Comparison of ENCODE assay signal across 1 cellular context in genomic region chr5:10601246-10602030, GRCh38.
A peak's percentile ranks its signal among the peaks of the same experiment; 100 is the strongest.
TF ChIP-seq lines count a peak whose summit lies in the region.

No MANE protein-coding gene starts in this region.

TF ChIP-seq in HEK293, 187 proteins besides CTCF, POLR2A, EP300 and RAD21 (continued from another document and continues in another):
- TF ChIP-seq ZNF488 (tag by site-specific recombination; IDR thresholded peaks at IDR 0.05) (no peak), ZSCAN23 (tag by site-specific recombination; IDR thresholded peaks at IDR 0.05) (peak; percentile 95), ZNF473 (tag by site-specific recombination; IDR thresholded peaks at IDR 0.05) (peak; percentile 97), ZNF580 (tag by site-specific recombination; IDR thresholded peaks at IDR 0.05) (peak; percentile 85), ZNF112 (tag by site-specific recombination; IDR thresholded peaks at IDR 0.05) (no peak; the same call in none of the 2 replicates), ZNF670 (tag by site-specific recombination; IDR thresholded peaks at IDR 0.05; ENCODE audit: low read depth) (no peak), SP2 (tag by site-specific recombination; IDR thresholded peaks at IDR 0.05) (peak; percentile 82), ZSCAN16 (tag by site-specific recombination; IDR thresholded peaks at IDR 0.05) (no peak), ZBTB8A (tag by site-specific recombination; IDR thresholded peaks at IDR 0.05) (peak; percentile 94), KLF16 (tag by site-specific recombination; IDR thresholded peaks at IDR 0.05) (no peak; the same call in 1 of the 2 replicates), ZNF138 (tag by site-specific recombination; IDR thresholded peaks at IDR 0.05; ENCODE audit: borderline replicate concordance) (no peak), REST (tag by site-specific recombination; IDR thresholded peaks at IDR 0.05) (peak; percentile 18; the same call in 1 of the 2 replicates), ZNF335 (tag by site-specific recombination; conservative IDR thresholded peaks at IDR 0.05) (peak; percentile 63), ZNF530 (tag by site-specific recombination; IDR thresholded peaks at IDR 0.05; ENCODE audit: low read depth) (no peak), KLF10 (tag by site-specific recombination; IDR thresholded peaks at IDR 0.05) (peak; percentile 98), SCRT1 (tag by site-specific recombination; IDR thresholded peaks at IDR 0.05; ENCODE audit: borderline replicate concordance) (no peak), WT1 (tag by site-specific recombination; IDR thresholded peaks at IDR 0.05) (peak; percentile 97), PRDM2 (tag by site-specific recombination; IDR thresholded peaks at IDR 0.05; ENCODE audit: borderline replicate concordance) (no peak), ZNF626 (tag by site-specific recombination; IDR thresholded peaks at IDR 0.05) (peak; percentile 95), ZNF48 (tag by site-specific recombination; IDR thresholded peaks at IDR 0.05) (no peak), ZNF175 (tag by site-specific recombination; IDR thresholded peaks at IDR 0.05) (no peak), ZNF544 (tag by site-specific recombination; IDR thresholded peaks at IDR 0.05) (peak; percentile 100), ZNF768 (tag by site-specific recombination; IDR thresholded peaks at IDR 0.05) (no peak; the same call in 1 of the 2 replicates), BCL11A (tag by site-specific recombination; IDR thresholded peaks at IDR 0.05; ENCODE audit: low read depth) (peak; percentile 97), ZNF341 (tag by site-specific recombination; IDR thresholded peaks at IDR 0.05; ENCODE audit: low read depth) (peak; percentile 89), ZNF596 (tag by site-specific recombination; IDR thresholded peaks at IDR 0.05) (peak; percentile 65; the same call in 1 of the 2 replicates), GLI4 (tag by site-specific recombination; IDR thresholded peaks at IDR 0.05) (peak; percentile 93; the same call in 1 of the 2 replicates), ZNF423 (tag by site-specific recombination; IDR thresholded peaks at IDR 0.05) (peak; percentile 65), ZNF843 (tag by site-specific recombination; IDR thresholded peaks at IDR 0.05) (peak; percentile 93), FEZF1 (tag by site-specific recombination; IDR thresholded peaks at IDR 0.05) (peak; percentile 88), ZBTB17 (tag by site-specific recombination; IDR thresholded peaks at IDR 0.05) (peak; percentile 99), ZNF366 (tag by site-specific recombination; conservative IDR thresholded peaks at IDR 0.05) (peak; percentile 100), ZNF561 (tag by site-specific recombination; IDR thresholded peaks at IDR 0.05; ENCODE audit: borderline replicate concordance) (peak; percentile 100), ZNF585B (tag by site-specific recombination; IDR thresholded peaks at IDR 0.05) (no peak), GFI1B (tag by site-specific recombination; IDR thresholded peaks at IDR 0.05) (peak; percentile 87), ZNF19 (tag by site-specific recombination; IDR thresholded peaks at IDR 0.05; ENCODE audit: low read depth) (peak; percentile 31; the same call in 1 of the 2 replicates), ZNF624 (tag by site-specific recombination; IDR thresholded peaks at IDR 0.05) (peak; percentile 98), ZFP41 (tag by site-specific recombination; IDR thresholded peaks at IDR 0.05; ENCODE audit: borderline replicate concordance) (no peak), YY2 (tag by site-specific recombination; IDR thresholded peaks at IDR 0.05) (peak; percentile 83), ZNF654 (tag by site-specific recombination; IDR thresholded peaks at IDR 0.05; ENCODE audit: low read depth) (no peak), ZNF600 (tag by site-specific recombination; IDR thresholded peaks at IDR 0.05) (peak; percentile 83), ZNF701 (tag by site-specific recombination; IDR thresholded peaks at IDR 0.05) (no peak; the same call in 1 of the 2 replicates)
- TF ChIP-seq, protein P1, sequence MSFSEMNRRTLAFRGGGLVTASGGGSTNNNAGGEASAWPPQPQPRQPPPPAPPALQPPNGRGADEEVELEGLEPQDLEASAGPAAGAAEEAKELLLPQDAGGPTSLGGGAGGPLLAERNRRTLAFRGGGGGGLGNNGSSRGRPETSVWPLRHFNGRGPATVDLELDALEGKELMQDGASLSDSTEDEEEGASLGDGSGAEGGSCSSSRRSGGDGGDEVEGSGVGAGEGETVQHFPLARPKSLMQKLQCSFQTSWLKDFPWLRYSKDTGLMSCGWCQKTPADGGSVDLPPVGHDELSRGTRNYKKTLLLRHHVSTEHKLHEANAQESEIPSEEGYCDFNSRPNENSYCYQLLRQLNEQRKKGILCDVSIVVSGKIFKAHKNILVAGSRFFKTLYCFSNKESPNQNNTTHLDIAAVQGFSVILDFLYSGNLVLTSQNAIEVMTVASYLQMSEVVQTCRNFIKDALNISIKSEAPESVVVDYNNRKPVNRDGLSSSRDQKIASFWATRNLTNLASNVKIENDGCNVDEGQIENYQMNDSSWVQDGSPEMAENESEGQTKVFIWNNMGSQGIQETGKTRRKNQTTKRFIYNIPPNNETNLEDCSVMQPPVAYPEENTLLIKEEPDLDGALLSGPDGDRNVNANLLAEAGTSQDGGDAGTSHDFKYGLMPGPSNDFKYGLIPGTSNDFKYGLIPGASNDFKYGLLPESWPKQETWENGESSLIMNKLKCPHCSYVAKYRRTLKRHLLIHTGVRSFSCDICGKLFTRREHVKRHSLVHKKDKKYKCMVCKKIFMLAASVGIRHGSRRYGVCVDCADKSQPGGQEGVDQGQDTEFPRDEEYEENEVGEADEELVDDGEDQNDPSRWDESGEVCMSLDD (tag by site-specific recombination; IDR thresholded peaks at IDR 0.05): peak; percentile 45
- TF ChIP-seq, protein P2, sequence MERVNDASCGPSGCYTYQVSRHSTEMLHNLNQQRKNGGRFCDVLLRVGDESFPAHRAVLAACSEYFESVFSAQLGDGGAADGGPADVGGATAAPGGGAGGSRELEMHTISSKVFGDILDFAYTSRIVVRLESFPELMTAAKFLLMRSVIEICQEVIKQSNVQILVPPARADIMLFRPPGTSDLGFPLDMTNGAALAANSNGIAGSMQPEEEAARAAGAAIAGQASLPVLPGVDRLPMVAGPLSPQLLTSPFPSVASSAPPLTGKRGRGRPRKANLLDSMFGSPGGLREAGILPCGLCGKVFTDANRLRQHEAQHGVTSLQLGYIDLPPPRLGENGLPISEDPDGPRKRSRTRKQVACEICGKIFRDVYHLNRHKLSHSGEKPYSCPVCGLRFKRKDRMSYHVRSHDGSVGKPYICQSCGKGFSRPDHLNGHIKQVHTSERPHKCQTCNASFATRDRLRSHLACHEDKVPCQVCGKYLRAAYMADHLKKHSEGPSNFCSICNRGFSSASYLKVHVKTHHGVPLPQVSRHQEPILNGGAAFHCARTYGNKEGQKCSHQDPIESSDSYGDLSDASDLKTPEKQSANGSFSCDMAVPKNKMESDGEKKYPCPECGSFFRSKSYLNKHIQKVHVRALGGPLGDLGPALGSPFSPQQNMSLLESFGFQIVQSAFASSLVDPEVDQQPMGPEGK (tag by site-specific recombination; IDR thresholded peaks at IDR 0.05): peak; percentile 97
- TF ChIP-seq, protein P3, sequence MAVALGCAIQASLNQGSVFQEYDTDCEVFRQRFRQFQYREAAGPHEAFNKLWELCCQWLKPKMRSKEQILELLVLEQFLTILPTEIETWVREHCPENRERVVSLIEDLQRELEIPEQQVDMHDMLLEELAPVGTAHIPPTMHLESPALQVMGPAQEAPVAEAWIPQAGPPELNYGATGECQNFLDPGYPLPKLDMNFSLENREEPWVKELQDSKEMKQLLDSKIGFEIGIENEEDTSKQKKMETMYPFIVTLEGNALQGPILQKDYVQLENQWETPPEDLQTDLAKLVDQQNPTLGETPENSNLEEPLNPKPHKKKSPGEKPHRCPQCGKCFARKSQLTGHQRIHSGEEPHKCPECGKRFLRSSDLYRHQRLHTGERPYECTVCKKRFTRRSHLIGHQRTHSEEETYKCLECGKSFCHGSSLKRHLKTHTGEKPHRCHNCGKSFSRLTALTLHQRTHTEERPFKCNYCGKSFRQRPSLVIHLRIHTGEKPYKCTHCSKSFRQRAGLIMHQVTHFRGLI (tag by site-specific recombination; IDR thresholded peaks at IDR 0.05): peak; percentile 67
- TF ChIP-seq, protein P4, sequence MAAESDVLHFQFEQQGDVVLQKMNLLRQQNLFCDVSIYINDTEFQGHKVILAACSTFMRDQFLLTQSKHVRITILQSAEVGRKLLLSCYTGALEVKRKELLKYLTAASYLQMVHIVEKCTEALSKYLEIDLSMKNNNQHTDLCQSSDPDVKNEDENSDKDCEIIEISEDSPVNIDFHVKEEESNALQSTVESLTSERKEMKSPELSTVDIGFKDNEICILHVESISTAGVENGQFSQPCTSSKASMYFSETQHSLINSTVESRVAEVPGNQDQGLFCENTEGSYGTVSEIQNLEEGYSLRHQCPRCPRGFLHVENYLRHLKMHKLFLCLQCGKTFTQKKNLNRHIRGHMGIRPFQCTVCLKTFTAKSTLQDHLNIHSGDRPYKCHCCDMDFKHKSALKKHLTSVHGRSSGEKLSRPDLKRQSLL (tag by site-specific recombination; IDR thresholded peaks at IDR 0.05): peak; percentile 86
